In the genomic region with DNA sequence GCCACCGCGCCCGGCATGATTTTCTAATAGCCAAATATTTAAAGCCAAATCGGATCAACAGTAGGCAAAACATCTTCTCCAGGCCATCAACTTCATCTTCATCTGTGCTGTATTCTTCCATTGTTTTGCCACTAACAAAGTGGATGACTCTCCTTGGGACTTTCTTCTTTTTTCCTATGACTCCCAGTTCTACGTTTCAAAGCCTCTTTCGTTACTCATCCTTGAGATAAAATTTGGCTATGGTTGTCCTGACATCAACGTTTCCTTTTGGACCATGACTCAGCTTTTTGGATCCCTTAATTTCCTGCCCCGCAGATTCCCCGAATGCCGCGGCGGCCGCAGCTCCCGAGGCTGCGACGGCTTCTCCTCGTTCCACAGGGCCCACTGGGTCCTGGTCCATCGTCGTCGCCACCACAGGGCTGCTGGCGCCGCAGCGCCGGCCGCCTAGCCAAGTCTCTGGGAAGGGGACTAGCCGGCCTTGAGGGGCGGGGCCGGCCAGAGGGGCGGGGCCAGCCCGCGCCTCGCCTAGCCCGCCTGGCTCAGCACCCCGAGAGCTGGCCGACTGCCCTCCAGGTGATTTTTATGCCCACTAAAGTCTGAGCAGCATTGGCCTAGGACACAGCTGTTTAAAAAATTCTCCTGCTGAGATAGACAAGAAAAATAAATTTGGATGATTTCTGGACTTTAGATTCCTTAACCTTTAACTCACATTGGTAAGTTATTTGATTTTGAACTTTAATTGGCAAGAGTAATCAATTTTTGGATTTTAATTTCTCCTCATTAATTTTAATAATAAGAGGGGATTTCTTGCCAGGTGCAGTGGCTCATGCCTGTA, we compare ENCODE assay signal across 1 cellular context.
TF ChIP-seq lines count a peak whose summit lies in the region.

No MANE protein-coding gene starts in this region.

TF ChIP-seq in GM23338, 12 proteins besides CTCF, POLR2A, EP300 and RAD21 (continued from another document):
- TF ChIP-seq, protein P1, sequence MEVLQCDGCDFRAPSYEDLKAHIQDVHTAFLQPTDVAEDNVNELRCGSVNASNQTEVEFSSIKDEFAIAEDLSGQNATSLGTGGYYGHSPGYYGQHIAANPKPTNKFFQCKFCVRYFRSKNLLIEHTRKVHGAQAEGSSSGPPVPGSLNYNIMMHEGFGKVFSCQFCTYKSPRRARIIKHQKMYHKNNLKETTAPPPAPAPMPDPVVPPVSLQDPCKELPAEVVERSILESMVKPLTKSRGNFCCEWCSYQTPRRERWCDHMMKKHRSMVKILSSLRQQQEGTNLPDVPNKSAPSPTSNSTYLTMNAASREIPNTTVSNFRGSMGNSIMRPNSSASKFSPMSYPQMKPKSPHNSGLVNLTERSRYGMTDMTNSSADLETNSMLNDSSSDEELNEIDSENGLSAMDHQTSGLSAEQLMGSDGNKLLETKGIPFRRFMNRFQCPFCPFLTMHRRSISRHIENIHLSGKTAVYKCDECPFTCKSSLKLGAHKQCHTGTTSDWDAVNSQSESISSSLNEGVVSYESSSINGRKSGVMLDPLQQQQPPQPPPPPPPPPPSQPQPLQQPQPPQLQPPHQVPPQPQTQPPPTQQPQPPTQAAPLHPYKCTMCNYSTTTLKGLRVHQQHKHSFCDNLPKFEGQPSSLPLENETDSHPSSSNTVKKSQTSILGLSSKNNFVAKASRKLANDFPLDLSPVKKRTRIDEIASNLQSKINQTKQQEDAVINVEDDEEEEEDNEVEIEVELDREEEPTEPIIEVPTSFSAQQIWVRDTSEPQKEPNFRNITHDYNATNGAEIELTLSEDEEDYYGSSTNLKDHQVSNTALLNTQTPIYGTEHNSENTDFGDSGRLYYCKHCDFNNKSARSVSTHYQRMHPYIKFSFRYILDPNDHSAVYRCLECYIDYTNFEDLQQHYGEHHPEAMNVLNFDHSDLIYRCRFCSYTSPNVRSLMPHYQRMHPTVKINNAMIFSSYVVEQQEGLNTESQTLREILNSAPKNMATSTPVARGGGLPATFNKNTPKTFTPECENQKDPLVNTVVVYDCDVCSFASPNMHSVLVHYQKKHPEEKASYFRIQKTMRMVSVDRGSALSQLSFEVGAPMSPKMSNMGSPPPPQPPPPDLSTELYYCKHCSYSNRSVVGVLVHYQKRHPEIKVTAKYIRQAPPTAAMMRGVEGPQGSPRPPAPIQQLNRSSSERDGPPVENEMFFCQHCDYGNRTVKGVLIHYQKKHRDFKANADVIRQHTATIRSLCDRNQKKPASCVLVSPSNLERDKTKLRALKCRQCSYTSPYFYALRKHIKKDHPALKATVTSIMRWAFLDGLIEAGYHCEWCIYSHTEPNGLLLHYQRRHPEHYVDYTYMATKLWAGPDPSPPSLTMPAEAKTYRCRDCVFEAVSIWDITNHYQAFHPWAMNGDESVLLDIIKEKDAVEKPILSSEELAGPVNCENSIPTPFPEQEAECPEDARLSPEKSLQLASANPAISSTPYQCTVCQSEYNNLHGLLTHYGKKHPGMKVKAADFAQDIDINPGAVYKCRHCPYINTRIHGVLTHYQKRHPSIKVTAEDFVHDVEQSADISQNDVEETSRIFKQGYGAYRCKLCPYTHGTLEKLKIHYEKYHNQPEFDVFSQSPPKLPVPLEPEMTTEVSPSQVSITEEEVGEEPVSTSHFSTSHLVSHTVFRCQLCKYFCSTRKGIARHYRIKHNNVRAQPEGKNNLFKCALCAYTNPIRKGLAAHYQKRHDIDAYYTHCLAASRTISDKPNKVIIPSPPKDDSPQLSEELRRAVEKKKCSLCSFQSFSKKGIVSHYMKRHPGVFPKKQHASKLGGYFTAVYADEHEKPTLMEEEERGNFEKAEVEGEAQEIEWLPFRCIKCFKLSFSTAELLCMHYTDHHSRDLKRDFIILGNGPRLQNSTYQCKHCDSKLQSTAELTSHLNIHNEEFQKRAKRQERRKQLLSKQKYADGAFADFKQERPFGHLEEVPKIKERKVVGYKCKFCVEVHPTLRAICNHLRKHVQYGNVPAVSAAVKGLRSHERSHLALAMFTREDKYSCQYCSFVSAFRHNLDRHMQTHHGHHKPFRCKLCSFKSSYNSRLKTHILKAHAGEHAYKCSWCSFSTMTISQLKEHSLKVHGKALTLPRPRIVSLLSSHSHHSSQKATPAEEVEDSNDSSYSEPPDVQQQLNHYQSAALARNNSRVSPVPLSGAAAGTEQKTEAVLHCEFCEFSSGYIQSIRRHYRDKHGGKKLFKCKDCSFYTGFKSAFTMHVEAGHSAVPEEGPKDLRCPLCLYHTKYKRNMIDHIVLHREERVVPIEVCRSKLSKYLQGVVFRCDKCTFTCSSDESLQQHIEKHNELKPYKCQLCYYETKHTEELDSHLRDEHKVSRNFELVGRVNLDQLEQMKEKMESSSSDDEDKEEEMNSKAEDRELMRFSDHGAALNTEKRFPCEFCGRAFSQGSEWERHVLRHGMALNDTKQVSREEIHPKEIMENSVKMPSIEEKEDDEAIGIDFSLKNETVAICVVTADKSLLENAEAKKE (CRISPR knock-in tag; IDR thresholded peaks at IDR 0.05): 0 out of 2 replicates have a peak, but pooled peaks have one; percentile 22
- TF ChIP-seq POLR2AphosphoS5 (IDR thresholded peaks at IDR 0.05; ENCODE audit: low read depth) (peak; percentile 50; the same call in 1 of the 2 replicates), EZH2phosphoT487 (IDR thresholded peaks at IDR 0.05; ENCODE audit: unreplicated experiment) (no peak), STAT1 (IDR thresholded peaks at IDR 0.05; ENCODE audit: unreplicated experiment) (no peak), ZNF331 (CRISPR knock-in tag; IDR thresholded peaks at IDR 0.05; ENCODE audit: low read depth) (no peak)
